8 cellular contexts compared by ENCODE assay signal in the genomic region with DNA sequence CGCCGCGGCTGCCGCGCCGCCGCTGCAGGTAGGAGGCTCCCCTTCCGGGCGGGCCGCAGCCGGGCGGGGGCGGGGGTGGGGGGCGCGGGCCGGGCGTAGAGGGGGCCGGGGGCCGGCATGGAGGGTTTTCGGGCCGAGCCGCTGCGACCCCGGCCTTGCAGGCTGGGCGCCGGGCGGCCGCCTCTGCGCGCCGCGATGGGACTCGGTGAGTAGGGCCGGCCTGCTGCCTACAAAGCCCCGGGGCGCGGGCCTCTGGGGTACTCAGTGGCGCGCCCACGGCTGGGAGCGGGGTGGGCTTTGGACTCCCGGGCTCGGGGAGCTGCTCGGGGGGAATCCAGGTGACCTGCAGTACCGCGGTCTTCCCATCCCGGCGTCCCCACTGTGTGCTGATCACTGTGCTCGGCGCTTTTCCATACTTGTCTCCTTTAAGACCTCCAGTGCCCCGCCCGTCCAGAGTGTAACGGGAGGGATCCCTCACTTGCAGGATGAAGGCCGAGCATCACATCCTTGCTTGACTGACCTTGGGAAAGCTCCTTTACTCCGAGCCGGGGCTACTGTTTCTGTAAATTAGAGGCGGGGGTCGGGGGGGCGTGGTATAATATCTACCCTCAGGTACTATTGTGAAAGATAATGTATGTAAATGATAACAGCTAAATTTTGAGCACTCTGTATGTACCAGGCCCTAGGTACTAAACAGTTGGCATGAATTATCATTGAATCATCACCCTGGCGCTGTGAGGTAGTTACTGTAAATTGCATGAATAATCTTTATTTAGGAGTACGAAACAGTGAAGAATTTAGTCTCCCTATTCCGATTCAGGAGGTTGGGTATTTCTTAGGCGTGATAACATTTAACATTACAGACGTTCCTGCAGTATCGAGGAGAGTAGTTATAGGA. TPM values are rescaled to one million over a fixed set of nuclear protein-coding genes. Genes with fewer than 3 reads are reported as not detected.
DNase-seq lines count a peak whose midpoint lies in the region; ATAC-seq and TF ChIP-seq lines count a peak whose summit lies in the region.

No MANE protein-coding gene starts in this region.

- DNase-seq in stimulated activated CD4-positive, alpha-beta T cell treated with anti-CD3 and anti-CD28 coated beads, Interleukin-12 subunit alpha, Interleukin-12 subunit beta, amount 100 ng/mL, for 24 hours (ENCODE audit: low read depth in 2 of 2): peak; percentile 0 to 17
- DNase-seq in stimulated activated CD4-positive, alpha-beta T cell treated with anti-CD3 and anti-CD28 coated beads, Interleukin-4, amount 100 ng/mL, for 1 hour: no peak
- DNase-seq in NCI-H460 (ENCODE audit: extremely low read depth, low read depth) (peak; percentile 61), activated T-helper 1 cell treated with Interleukin-2 at 50 U/mL for 16 hours (ENCODE audit: low read depth) (peak; percentile 2), fibroblast of villous mesenchyme (ENCODE audit: low read depth) (peak; percentile 73), ureter (ENCODE audit: low spot score) (peak; percentile 52)

- peaks cover 41% of the 10 kb centered on the region for H3K4me1 Mint-ChIP-seq in nephron

- H3K36me3 Mint-ChIP-seq in nephron (ENCODE audit: low read depth): peaks cover 17% of the 10 kb centered on the region

- no peaks in the 10 kb centered on the region for H3K27me3 Mint-ChIP-seq in nephron (ENCODE audit: low read depth)

- H3K27ac Mint-ChIP-seq in nephron: peak overlapping the region; percentile 82 to 86 (median 84)

- peak overlapping the region; percentile 77 for H3K4me3 ChIP-seq in fibroblast of villous mesenchyme (ENCODE audit: low read depth, low read length)

- no peak for TF ChIP-seq CTCF in fibroblast of villous mesenchyme (IDR thresholded peaks at IDR 0.05; ENCODE audit: insufficient read depth, low read depth, low read length)
- no peak for TF ChIP-seq CTCF in nephron (IDR thresholded peaks at IDR 0.05; ENCODE audit: unreplicated experiment in 3 of 3)

- H3K4me3 Mint-ChIP-seq in nephron: peak overlapping the region; percentile 88 to 91 (median 88)

- no peaks in the 10 kb centered on the region for H3K9me3 Mint-ChIP-seq in nephron

- peak; percentile 58 for ATAC-seq in HG02981 (IDR thresholded peaks at IDR 0.05; ENCODE audit: unreplicated experiment)

RNA-seq across cellular contexts. Expression of a gene that starts 0.7 kb away (rescaled TPM):
- total RNA-seq in NCI-H460 (2014; rRNA removed; shearing (Covaris generic)): 78.2 and 82.0 TPM in 2 replicates
- polyA plus RNA-seq in NCI-H460 (2014; cell fraction: nucleus; rRNA removed): 64.1 and 84.7 TPM in 2 replicates
- total RNA-seq in fibroblast of villous mesenchyme (71.5 and 82.9 TPM in 2 replicates), ureter (12.3 TPM)

RNA-seq across cellular contexts. Expression of a gene that starts 45.3 kb away (rescaled TPM):
- 0.42 and 1.5 TPM in 2 replicates for total RNA-seq in NCI-H460 (2014; rRNA removed; shearing (Covaris generic))
- polyA plus RNA-seq in NCI-H460 (2014; cell fraction: nucleus; rRNA removed): 5.5 and 7.5 TPM in 2 replicates
- total RNA-seq in fibroblast of villous mesenchyme (0.43 and 0.97 TPM in 2 replicates), ureter (not detected)
